ENCODE assay signal across 16 cellular contexts in genomic region chr18:2351126-2351850, GRCh38.
DNase-seq lines count a peak whose midpoint lies in the region; ATAC-seq, FAIRE-seq and TF ChIP-seq lines count a peak whose summit lies in the region.
"Had no signal": no experiment of that assay in that cellular context is flagged by ENCODE, and none has a peak within 500 bp of the region (broad histone marks: within the 10 kb centered on the region; RNA-seq: fewer than 3 reads in every experiment).

No MANE protein-coding gene starts in this region.

- H3K27me3 Mint-ChIP-seq in GM23338 (ENCODE audit: insufficient read depth, low read depth, poor library complexity) (peaks cover 2% of the 10 kb centered on the region), mesothelial cell of epicardium (ENCODE audit: low read depth) (peaks cover 5% of the 10 kb centered on the region)

- H3K27ac ChIP-seq in GM23338 (ENCODE audit: low read depth), result no peak overlapping the region
- H3K27ac ChIP-seq in K562 (ENCODE audit: extremely low read depth, low read depth, low read length), result no peak overlapping the region
- peak overlapping the region; percentile 39 for H3K27ac ChIP-seq in testis
- H3K27ac ChIP-seq in dorsolateral prefrontal cortex, result no peak overlapping the region
- H3K27ac ChIP-seq: A549, HL-60, KMS-11, Peyer's patch, SJSA1 had no signal

- H3K27ac Mint-ChIP-seq in GM23338, result no peak overlapping the region
- H3K27ac Mint-ChIP-seq in mesothelial cell of epicardium, result peak overlapping the region; percentile 77

- TF ChIP-seq CTCF in GM23338 (conservative IDR thresholded peaks at IDR 0.05; ENCODE audit: low read depth in 2 of 2), result no peak
- TF ChIP-seq CTCF in K562 (IDR thresholded peaks at IDR 0.05 in 2 of 3, conservative IDR thresholded peaks at IDR 0.05 in 1 of 3; ENCODE audit: insufficient read depth in 2 of 3, low read depth in 1 of 3, low read length in 3 of 3), result no peak
- TF ChIP-seq CTCF in mesothelial cell of epicardium (IDR thresholded peaks at IDR 0.05; ENCODE audit: unreplicated experiment), result no peak
- TF ChIP-seq CTCF in testis (IDR thresholded peaks at IDR 0.05), result no peak
- TF ChIP-seq CTCF in dorsolateral prefrontal cortex (IDR thresholded peaks at IDR 0.05 in 54 of 56, conservative IDR thresholded peaks at IDR 0.05 in 2 of 56; ENCODE audit: low read depth in 1 of 56, partially characterized antibody in 56 of 56), result no peak

- H3K9me1 ChIP-seq in K562 (ENCODE audit: control insufficient read depth, insufficient read depth, low read length), result no peaks in the 10 kb centered on the region

- no peaks in the 10 kb centered on the region for H3K4me1 Mint-ChIP-seq in GM23338
- H3K4me1 Mint-ChIP-seq in mesothelial cell of epicardium, result peaks cover 23% of the 10 kb centered on the region

- H3K36me3 ChIP-seq in GM23338 (ENCODE audit: insufficient read depth) (no peaks in the 10 kb centered on the region), K562 (ENCODE audit: control insufficient read depth, insufficient read depth, low read length) (no peaks in the 10 kb centered on the region), testis (ENCODE audit: low read depth, missing control alignments) (no peaks in the 10 kb centered on the region)
- H3K36me3 ChIP-seq: BE2C, Peyer's patch, SJSA1 had no signal

- H3K4me2 ChIP-seq in GM23338, result no peak overlapping the region
- H3K4me2 ChIP-seq in K562 (ENCODE audit: insufficient read depth, low read length), result no peak overlapping the region
- H3K4me2 ChIP-seq: A549, KMS-11 had no signal

- TF ChIP-seq POLR2A in K562 (conservative IDR thresholded peaks at IDR 0.05), result no peak
- TF ChIP-seq POLR2A in testis (IDR thresholded peaks at IDR 0.05), result no peak

- POLR2A ChIA-PET in K562 (lab: Yijun Ruan, JAX), result interaction anchor here (0.6 to 1.0 kb wide), 2 partner anchors 13 to 39 kb away, joined by 3 to 4 read pairs; no protein-coding TSS in a partner anchor

- peak overlapping the region; percentile 84 for H2AFZ ChIP-seq in GM23338
- H2AFZ ChIP-seq in K562 (ENCODE audit: low read depth, low read length), result peak overlapping the region; percentile 20

- DNase-seq in GM23338 (ENCODE audit: low spot score) (no peak), K562 (ENCODE audit: extremely low read depth in 1 of 4, low spot score in 3 of 4) (no peak), mesothelial cell of epicardium (ENCODE audit: low spot score in 2 of 2, unreplicated experiment in 2 of 2) (no peak), testis (no peak), dorsolateral prefrontal cortex (no peak), AG20443 (ENCODE audit: low spot score) (no peak), HUDEP-2 (lab: John Stamatoyannopoulos, UW; ENCODE audit: unreplicated experiment in 76 of 76) (no peak)
- DNase-seq: BE2C, H7, NCI-H1105, NCI-H146, Peyer's patch had no signal

- H3K4me3 ChIP-seq in GM23338 (no peak overlapping the region), K562 (no peak overlapping the region), testis (peak overlapping the region; percentile 37 to 53), dorsolateral prefrontal cortex (no peak overlapping the region)
- H3K4me3 ChIP-seq: A549, Peyer's patch, SJSA1 had no signal

- no peak for TF ChIP-seq EP300 in K562 (IDR thresholded peaks at IDR 0.05; ENCODE audit: low read length)

- H3K4me3 Mint-ChIP-seq in GM23338 (no peak overlapping the region), mesothelial cell of epicardium (peak overlapping the region; percentile 42)

- no peaks in the 10 kb centered on the region for H3K79me2 ChIP-seq in GM23338 (replicated peaks; ENCODE audit: insufficient read depth)
- H3K79me2 ChIP-seq in K562 (ENCODE audit: control insufficient read depth, insufficient read depth, low read length), result no peaks in the 10 kb centered on the region

- ATAC-seq in GM23338 (no peak; the same call in 2 of the 3 replicates), K562 (no peak)
- ATAC-seq: A549 had no signal

- no peaks in the 10 kb centered on the region; the same call in 1 of the 2 replicates for H3K9me2 ChIP-seq in GM23338 (ENCODE audit: insufficient read depth)

- no peaks in the 10 kb centered on the region for H3F3A ChIP-seq in GM23338 (replicated peaks; ENCODE audit: low read depth)

- H4K20me1 ChIP-seq in GM23338 (replicated peaks; ENCODE audit: insufficient read depth), result no peaks in the 10 kb centered on the region
- H4K20me1 ChIP-seq in K562 (replicated peaks; ENCODE audit: control insufficient read depth, insufficient read depth, low read length), result no peaks in the 10 kb centered on the region

- no peaks in the 10 kb centered on the region for H3K4me1 ChIP-seq in GM23338 (ENCODE audit: insufficient read depth)
- peaks cover 0 to 4% of the 10 kb centered on the region in 2 experiments; a peak in 1 of 5 replicates for H3K4me1 ChIP-seq in K562 (replicated peaks in 1 of 2; ENCODE audit: control insufficient read depth in 2 of 2, insufficient read depth in 2 of 2, low read length in 2 of 2)
- no peaks in the 10 kb centered on the region for H3K4me1 ChIP-seq in testis
- H3K4me1 ChIP-seq: A549, BE2C, Peyer's patch, SJSA1 had no signal

- no TSS peak for BruUV-seq in K562 (replicated peaks; lab: Mats Ljungman, UMichigan)

- H3K9me3 ChIP-seq in K562 (replicated peaks; ENCODE audit: control insufficient read depth, insufficient read depth, low read depth, low read length), result no peaks in the 10 kb centered on the region
- no peaks in the 10 kb centered on the region for H3K9me3 ChIP-seq in testis
- H3K9me3 ChIP-seq: A549, BE2C, Peyer's patch, SJSA1 had no signal

- CTCF ChIA-PET in K562 (lab: Yijun Ruan, JAX; ENCODE audit: low intra/inter-chr PET ratio), result no interaction called here

- no peak for FAIRE-seq in K562 (lab: Jason Lieb, UNC)
- FAIRE-seq: A549 had no signal

- TF ChIP-seq RAD21 in K562 (CRISPR knock-in tag; conservative IDR thresholded peaks at IDR 0.05 in 1 of 2, IDR thresholded peaks at IDR 0.05 in 1 of 2), result no peak

- in situ Hi-C loops in K562 (cut with MboI), result no loop called here

- no peaks in the 10 kb centered on the region for H3K27me3 ChIP-seq in GM23338 (ENCODE audit: insufficient read depth)
- H3K27me3 ChIP-seq in K562 (ENCODE audit: control insufficient read depth in 2 of 2, insufficient read depth in 2 of 2, low read length in 2 of 2), result no peaks in the 10 kb centered on the region
- no peaks in the 10 kb centered on the region for H3K27me3 ChIP-seq in testis
- peaks cover 0 to 5% (median 0%) of the 10 kb centered on the region in 45 donors for H3K27me3 ChIP-seq in dorsolateral prefrontal cortex
- H3K27me3 ChIP-seq: BE2C, Peyer's patch, SJSA1 had no signal

- intact Hi-C loops in K562 (cut with micrococcal nuclease) (no loop called here), testis (cut with DNase I; ENCODE audit: low total_unique reads) (no loop called here), dorsolateral prefrontal cortex (cut with DNase I) (no loop called here)

- no peaks in the 10 kb centered on the region; the same call in 2 of the 3 replicates for H3K9me3 Mint-ChIP-seq in GM23338
- no peaks in the 10 kb centered on the region for H3K9me3 Mint-ChIP-seq in mesothelial cell of epicardium

- 79% methylated on average over 28 of the region's 31 CpGs for WGBS in K562 (ENCODE audit: insufficient coverage, low coverage, missing lambda C conversion rate)
- WGBS in testis, 2 donors, result 63 to 68% methylated on average over 31 of the region's 31 CpGs

- H3K36me3 Mint-ChIP-seq in GM23338 (ENCODE audit: low read depth), result no peaks in the 10 kb centered on the region
- no peaks in the 10 kb centered on the region for H3K36me3 Mint-ChIP-seq in mesothelial cell of epicardium

- H3K9ac ChIP-seq in K562 (ENCODE audit: insufficient read depth in 1 of 2, low read depth in 2 of 2, low read length in 2 of 2), result no peak overlapping the region
- H3K9ac ChIP-seq: KMS-11 had no signal

TF ChIP-seq in GM23338, 12 proteins besides CTCF, POLR2A, EP300 and RAD21 (continues in another document):
- no peak for TF ChIP-seq POLR2AphosphoS5 (IDR thresholded peaks at IDR 0.05; ENCODE audit: low read depth)

TF ChIP-seq in K562, 482 proteins besides CTCF, POLR2A, EP300 and RAD21 (continues in another document):
- TF ChIP-seq MAFF (IDR thresholded peaks at IDR 0.05; ENCODE audit: low read length) (no peak), TRIM28 (IDR thresholded peaks at IDR 0.05) (no peak), CHCHD3 (CRISPR knock-in tag; IDR thresholded peaks at IDR 0.05) (no peak), POLR3A (IDR thresholded peaks at IDR 0.05; ENCODE audit: borderline replicate concordance, extremely low read depth, insufficient read depth, insufficient read length) (no peak), FOXP4 (CRISPR knock-in tag; IDR thresholded peaks at IDR 0.05; ENCODE audit: borderline replicate concordance) (no peak), NR4A1 (CRISPR knock-in tag; IDR thresholded peaks at IDR 0.05) (no peak), NR4A1 (tag; IDR thresholded peaks at IDR 0.05) (no peak), GMEB1 (CRISPR knock-in tag; IDR thresholded peaks at IDR 0.05) (no peak), ZBTB1 (CRISPR knock-in tag; IDR thresholded peaks at IDR 0.05; ENCODE audit: borderline replicate concordance, low read depth) (no peak), CBX2 (IDR thresholded peaks at IDR 0.05; ENCODE audit: insufficient read depth, low read length, poor library complexity, severe bottlenecking) (no peak)

Comparison
In these comparisons a context has a peak if more than half of its experiments do, and no peak if none do; other contexts are left out.
1. H3K27ac ChIP-seq: peak in testis (2 of 2); none in GM23338 (single experiment), K562 (single experiment) and dorsolateral prefrontal cortex (0 of 59).
2. H3K4me3 ChIP-seq: peak in testis (2 of 2); none in GM23338 (single experiment), K562 (single experiment) and dorsolateral prefrontal cortex (0 of 59).